ENCODE assay signal across 22 cellular contexts in genomic region chr17:68573338-68573737, GRCh38. TPM values are rescaled to one million over a fixed set of nuclear protein-coding genes. Genes with fewer than 3 reads are reported as not detected.
A peak's percentile ranks its signal among the peaks of the same experiment; 100 is the strongest.
DNase-seq lines count a peak whose midpoint lies in the region; ATAC-seq and TF ChIP-seq lines count a peak whose summit lies in the region.
"Had no signal": no experiment of that assay in that cellular context is flagged by ENCODE, and none has a peak within 500 bp of the region (broad histone marks: within the 10 kb centered on the region; RNA-seq: fewer than 3 reads in every experiment).

No MANE protein-coding gene starts in this region.

- H3K27ac Mint-ChIP-seq in T-helper 17 cell = peak overlapping the region; percentile 78
- H3K27ac Mint-ChIP-seq in dendritic cell treated with granulocyte-macrophage colony-stimulating factor and Interleukin-4, amounts not matched to agents 40 ng/mL and 50 ng/mL, for 4 days = peak overlapping the region; percentile 35
- H3K27ac Mint-ChIP-seq: CD4-positive, alpha-beta T cell had no signal

- H3K36me3 ChIP-seq in HEK293 (ENCODE audit: control insufficient read depth in 2 of 2, insufficient read depth in 1 of 2, low read length in 2 of 2) (no peaks in the 10 kb centered on the region), thyroid gland (no peaks in the 10 kb centered on the region)
- H3K36me3 ChIP-seq: BE2C; BLaER1 treated with 17β-estradiol and CSF1 and Interleukin-3, amounts not matched to agents 10 nM and 100 nM; HAP-1 had no signal

- ATAC-seq in T-helper 17 cell (no peak), HG02571 (IDR thresholded peaks at IDR 0.05; ENCODE audit: unreplicated experiment) (no peak), HG03565 (IDR thresholded peaks at IDR 0.05; ENCODE audit: unreplicated experiment) (no peak)
- ATAC-seq: A549, GM12878 had no signal

- H3K4me3 ChIP-seq in HEK293 (ENCODE audit: low read depth, low read length) = no peak overlapping the region
- no peak overlapping the region for H3K4me3 ChIP-seq in thyroid gland (replicated peaks in 1 of 3)
- H3K4me3 ChIP-seq: A549; BLaER1 treated with 17β-estradiol and CSF1 and Interleukin-3, amounts not matched to agents 10 nM and 100 nM; GM12878; HAP-1 had no signal

- H3K4me1 Mint-ChIP-seq in T-helper 17 cell = peaks cover 4% of the 10 kb centered on the region
- H3K4me1 Mint-ChIP-seq in dendritic cell treated with granulocyte-macrophage colony-stimulating factor and Interleukin-4, amounts not matched to agents 40 ng/mL and 50 ng/mL, for 4 days (ENCODE audit: low read depth) = peaks cover 28% of the 10 kb centered on the region
- H3K4me1 Mint-ChIP-seq: CD8-positive, alpha-beta memory T cell had no signal

- POLR2A ChIA-PET in HEK293 (lab: Yijun Ruan, JAX) = no interaction called here

- H3K9me3 Mint-ChIP-seq in dendritic cell treated with granulocyte-macrophage colony-stimulating factor and Interleukin-4, amounts not matched to agents 40 ng/mL and 50 ng/mL, for 4 days = no peaks in the 10 kb centered on the region
- H3K9me3 Mint-ChIP-seq: CD4-positive, alpha-beta T cell; CD8-positive, alpha-beta memory T cell had no signal

- peaks cover 2% of the 10 kb centered on the region for H3K36me3 Mint-ChIP-seq in T-helper 17 cell (ENCODE audit: low read depth)
- H3K36me3 Mint-ChIP-seq in dendritic cell treated with granulocyte-macrophage colony-stimulating factor and Interleukin-4, amounts not matched to agents 40 ng/mL and 50 ng/mL, for 4 days (ENCODE audit: low read depth) = no peaks in the 10 kb centered on the region
- H3K36me3 Mint-ChIP-seq: CD8-positive, alpha-beta memory T cell had no signal

- no peak overlapping the region for H3K4me3 Mint-ChIP-seq in T-helper 17 cell
- H3K4me3 Mint-ChIP-seq in dendritic cell treated with granulocyte-macrophage colony-stimulating factor and Interleukin-4, amounts not matched to agents 40 ng/mL and 50 ng/mL, for 4 days = no peak overlapping the region
- H3K4me3 Mint-ChIP-seq: CD14-positive monocyte; CD4-positive, alpha-beta T cell; CD8-positive, alpha-beta memory T cell had no signal

- TF ChIP-seq CTCF in HEK293 (tag by site-specific recombination; IDR thresholded peaks at IDR 0.05) = no peak
- TF ChIP-seq CTCF in thyroid gland (IDR thresholded peaks at IDR 0.05) = no peak

- H3K9me3 ChIP-seq in HEK293 (ENCODE audit: control insufficient read depth, insufficient read depth, low read depth, low read length) (no peaks in the 10 kb centered on the region), T-helper 17 cell (ENCODE audit: control insufficient read depth, low read length, poor library complexity, severe bottlenecking) (no peaks in the 10 kb centered on the region), thyroid gland (no peaks in the 10 kb centered on the region)
- H3K9me3 ChIP-seq: A549; BE2C; BLaER1 treated with 17β-estradiol and CSF1 and Interleukin-3, amounts not matched to agents 10 nM and 100 nM; HAP-1 had no signal

- TF ChIP-seq POLR2A in thyroid gland (IDR thresholded peaks at IDR 0.05) = no peak

- no peak for DNase-seq in T-helper 17 cell
- no peak for DNase-seq in thyroid gland
- DNase-seq: 8988T; ACHN; AML-193; BE2C; CD4-positive, alpha-beta T cell; CD8-positive, alpha-beta memory T cell; DMS 273 treated with DMSO at 0.1 percent for 48 hours; DMS79; EL; GDM1; GOT3 had no signal

- WGBS in thyroid gland, 2 donors = 94% methylated on average over 1 of the region's 1 CpG

- H3K27me3 Mint-ChIP-seq in T-helper 17 cell = peaks cover 5% of the 10 kb centered on the region
- peaks cover 5% of the 10 kb centered on the region for H3K27me3 Mint-ChIP-seq in dendritic cell treated with granulocyte-macrophage colony-stimulating factor and Interleukin-4, amounts not matched to agents 40 ng/mL and 50 ng/mL, for 4 days
- H3K27me3 Mint-ChIP-seq: CD4-positive, alpha-beta T cell had no signal

- intact Hi-C loops in dendritic cell treated with granulocyte-macrophage colony-stimulating factor and Interleukin-4, amounts not matched to agents 40 ng/mL and 50 ng/mL, for 4 days (cut with micrococcal nuclease) = loop anchor here (5.0 kb wide), 1 partner anchor 44 kb away; no protein-coding TSS in a partner anchor
- intact Hi-C loops in thyroid gland (cut with DNase I) = no loop called here

- no peak overlapping the region for H3K27ac ChIP-seq in HEK293 (ENCODE audit: extremely low read depth, low read depth, low read length)
- no peak overlapping the region for H3K27ac ChIP-seq in thyroid gland
- H3K27ac ChIP-seq: A549; BLaER1 treated with 17β-estradiol and CSF1 and Interleukin-3, amounts not matched to agents 10 nM and 100 nM had no signal

- H3K27me3 ChIP-seq in thyroid gland = no peaks in the 10 kb centered on the region
- H3K27me3 ChIP-seq: BE2C; BLaER1 treated with 17β-estradiol and CSF1 and Interleukin-3, amounts not matched to agents 10 nM and 100 nM had no signal

- CTCF ChIA-PET in HEK293 (lab: Yijun Ruan, JAX) = no interaction called here

- H3K4me1 ChIP-seq in HEK293 (ENCODE audit: control insufficient read depth, insufficient read depth, low read length) (no peaks in the 10 kb centered on the region), thyroid gland (peaks cover 4 to 26% of the 10 kb centered on the region in 2 donors)
- H3K4me1 ChIP-seq: A549, BE2C, HAP-1 had no signal

TF ChIP-seq in HEK293, 187 proteins besides CTCF, POLR2A, EP300 and RAD21:
- TF ChIP-seq ZSCAN30 (tag by site-specific recombination; IDR thresholded peaks at IDR 0.05) (no peak), ZNF585B (tag by site-specific recombination; IDR thresholded peaks at IDR 0.05) (no peak), ZNF521 (tag by site-specific recombination; IDR thresholded peaks at IDR 0.05) (0 out of 2 replicates have a peak, but pooled peaks have one; percentile 63), ZNF366 (tag by site-specific recombination; conservative IDR thresholded peaks at IDR 0.05) (peak; percentile 96), PRDM1 (tag by site-specific recombination; IDR thresholded peaks at IDR 0.05) (peak; percentile 100), ZNF560 (tag by site-specific recombination; IDR thresholded peaks at IDR 0.05; ENCODE audit: borderline replicate concordance) (no peak)

RNA-seq across cellular contexts. Expression of gene FAM20A, which starts 27.8 kb away (rescaled TPM):
- total RNA-seq in T-helper 17 cell (under 1 TPM in 1 of 2 donors, not detected in 1; 0.42 TPM), thyroid gland (10 to 100 TPM in 2 of 4 donors, 1 to 10 TPM in 2; 7.6 to 20.8 (median 14.1) TPM)
- total RNA-seq: CD4-positive, alpha-beta T cell; CD8-positive, alpha-beta memory T cell; GM12878 had no signal

Comparison
In these comparisons a context has a peak if more than half of its experiments do, and no peak if none do; other contexts are left out.
1. RNA of gene FAM20A, which starts 27.8 kb away (total RNA-seq): 7.6 to 20.8 TPM in thyroid gland; 0.42 TPM in T-helper 17 cell; every median in the first group is over 4 times any median in the second.